ENCODE assay signal across 8 cellular contexts in the genomic region with DNA sequence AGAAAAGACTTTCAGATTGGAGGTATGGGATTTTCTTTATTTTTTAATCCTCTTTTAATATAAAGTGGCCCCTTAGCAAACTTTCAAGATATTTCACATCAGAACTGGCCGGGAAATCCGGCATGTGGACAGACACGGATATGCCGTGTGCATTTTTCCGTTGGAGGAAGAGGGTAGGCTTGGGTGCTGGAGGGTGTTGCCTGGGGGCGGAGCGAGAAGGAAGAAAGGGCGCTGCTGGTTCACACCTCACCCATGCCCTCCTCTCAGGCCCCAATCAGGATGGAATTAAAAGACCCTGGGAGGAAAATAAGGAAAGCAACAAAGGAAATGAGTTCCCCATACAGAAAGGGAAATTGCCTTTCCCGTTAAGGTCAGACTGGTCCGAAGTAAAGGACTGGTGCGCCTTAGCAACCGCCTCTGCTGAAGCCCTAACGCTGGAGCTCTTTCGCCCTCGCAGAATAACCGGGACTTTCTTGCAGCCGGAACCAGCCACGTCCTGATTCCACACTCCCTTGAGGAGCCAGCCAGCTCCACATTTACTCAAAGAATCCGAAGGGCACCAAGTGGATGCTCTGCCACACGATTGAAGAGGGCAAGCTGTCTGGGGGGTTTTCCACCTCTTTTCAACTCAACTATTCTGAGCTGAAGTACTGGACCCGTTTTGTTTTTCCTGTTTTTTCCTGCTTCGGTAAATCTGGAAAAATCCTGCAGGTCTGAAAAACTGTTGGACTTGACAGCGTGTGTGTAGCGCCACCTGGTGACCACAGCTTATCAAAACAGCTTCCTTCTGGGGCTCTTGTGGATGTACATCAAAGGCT. TPM values are rescaled to one million over a fixed set of nuclear protein-coding genes. Genes with fewer than 3 reads are reported as not detected.
DNase-seq lines count a peak whose midpoint lies in the region; ATAC-seq and TF ChIP-seq lines count a peak whose summit lies in the region.

No MANE protein-coding gene starts in this region.

- H3K36me3 ChIP-seq in HCT116 (ENCODE audit: control insufficient read depth in 1 of 2, insufficient read depth in 2 of 2, low read length in 2 of 2): no peaks in the 10 kb centered on the region

- no peak overlapping the region for H3K9ac ChIP-seq in HCT116 (ENCODE audit: low read length)

- no peak for TF ChIP-seq POLR2A in HCT116 (IDR thresholded peaks at IDR 0.05; ENCODE audit: borderline replicate concordance, extremely low read depth, insufficient read depth, insufficient read length)

- peak overlapping the region; percentile 47 for H3K27ac ChIP-seq in C4-2B
- H3K27ac ChIP-seq in HCT116 (ENCODE audit: low read depth, low read length): no peak overlapping the region
- H3K27ac ChIP-seq in cingulate gyrus (ENCODE audit: low read depth, low read length): peak overlapping the region; percentile 87

- no peaks in the 10 kb centered on the region for H4K20me1 ChIP-seq in HCT116 (ENCODE audit: insufficient read depth)

- RAD21 ChIA-PET in HCT116 (lab: Charles Lee; ENCODE audit: low non-redundant PET in 1 of 2, low total read pairs in 2 of 2, uncharacterized antibody in 2 of 2, unreplicated experiment in 2 of 2): interaction anchor here (0.6 to 2.0 kb wide), 13 partner anchors 18 to 1262 kb away, joined by 3 to 8 read pairs (median 4); a partner anchor contains a TSS

- H3K9me2 ChIP-seq in HCT116 (ENCODE audit: insufficient read depth): no peaks in the 10 kb centered on the region

- no TSS peak for BruUV-seq in HCT116 (replicated peaks; lab: Mats Ljungman, UMichigan)

- intact Hi-C loops in HCT116 (cut with micrococcal nuclease): loop anchor here (1.0 to 10.0 kb wide), 5 partner anchors 298 to 1262 kb away; no protein-coding TSS in a partner anchor

- peak overlapping the region; percentile 11 to 13; a peak in 2 of 4 replicates for H3K4me3 ChIP-seq in HCT116 (replicated peaks in 1 of 2; ENCODE audit: low read depth in 1 of 2, low read length in 2 of 2)

- peak; percentile 95 for TF ChIP-seq RAD21 in HCT116 (IDR thresholded peaks at IDR 0.05; ENCODE audit: low read depth)

- H3K4me1 ChIP-seq in HCT116 (ENCODE audit: control insufficient read depth in 1 of 2, insufficient read depth in 2 of 2, low read length in 2 of 2): peaks cover 0 to 6% of the 10 kb centered on the region in 2 experiments; a peak in 2 of 4 replicates

- CTCF ChIA-PET in HCT116 (lab: Charles Lee): interaction anchor here (0.8 to 3.6 kb wide), 12 partner anchors 9 to 1262 kb away, joined by 3 to 88 read pairs (median 5); a partner anchor contains a TSS

- peak; percentile 86 for ATAC-seq in HCT116
- no peak for ATAC-seq in HG03354 (IDR thresholded peaks at IDR 0.05; ENCODE audit: poor library complexity, severe bottlenecking, unreplicated experiment)

- POLR2A ChIA-PET in HCT116 (lab: Charles Lee): interaction anchor here (1.8 kb wide), 1 partner anchor 453 kb away, joined by 8 read pairs; no protein-coding TSS in a partner anchor

- no peaks in the 10 kb centered on the region for H3K27me3 ChIP-seq in HCT116 (ENCODE audit: insufficient read depth, low read length)

- peak; percentile 93 for TF ChIP-seq CTCF in C4-2B (conservative IDR thresholded peaks at IDR 0.05)
- peak; percentile 81 to 91 (median 81) for TF ChIP-seq CTCF in HCT116 (IDR thresholded peaks at IDR 0.05 in 2 of 3, conservative IDR thresholded peaks at IDR 0.05 in 1 of 3; ENCODE audit: borderline replicate concordance in 1 of 3, insufficient read depth in 1 of 3, low read depth in 2 of 3, low read length in 2 of 3)

- H3K79me2 ChIP-seq in HCT116 (ENCODE audit: insufficient read depth, low read length): no peaks in the 10 kb centered on the region

- DNase-seq in HCT116 (ENCODE audit: low read depth, low spot score): peak; percentile 83
- DNase-seq in NCI-H2227 (lab: John Stamatoyannopoulos, UW; ENCODE audit: unreplicated experiment): peak; percentile 77
- DNase-seq in activated CD4-positive, alpha-beta T cell treated with anti-CD3 and anti-CD28 coated beads for 24 hours (ENCODE audit: low read depth in 2 of 2): peak; percentile 59 to 63
- DNase-seq in kidney glomerular epithelial cell (lab: John Stamatoyannopoulos, UW): peak; percentile 81
- peak; percentile 40 to 65 (median 61) for DNase-seq in stimulated activated CD4-positive, alpha-beta T cell treated with anti-CD3 and anti-CD28 coated beads, Interleukin-12 subunit alpha, Interleukin-12 subunit beta, amount 100 ng/mL, for 48 hours (ENCODE audit: low read depth in 2 of 3, low spot score in 1 of 3)

- H3K4me2 ChIP-seq in HCT116 (ENCODE audit: low read length): peak overlapping the region; percentile 68

- H3K9me3 ChIP-seq in HCT116 (ENCODE audit: control insufficient read depth in 1 of 2, insufficient read depth in 1 of 2, low read depth in 1 of 2, low read length in 2 of 2): no peaks in the 10 kb centered on the region

- H2AFZ ChIP-seq in HCT116 (ENCODE audit: low read depth, low read length, poor library complexity, severe bottlenecking): peak overlapping the region; percentile 96

TF ChIP-seq in HCT116, 20 proteins besides CTCF, POLR2A, EP300 and RAD21:
- TF ChIP-seq TCF7L2 (IDR thresholded peaks at IDR 0.05; ENCODE audit: borderline replicate concordance, extremely low read depth, insufficient read depth, insufficient read length): peak; percentile 97
- TF ChIP-seq, protein P1, sequence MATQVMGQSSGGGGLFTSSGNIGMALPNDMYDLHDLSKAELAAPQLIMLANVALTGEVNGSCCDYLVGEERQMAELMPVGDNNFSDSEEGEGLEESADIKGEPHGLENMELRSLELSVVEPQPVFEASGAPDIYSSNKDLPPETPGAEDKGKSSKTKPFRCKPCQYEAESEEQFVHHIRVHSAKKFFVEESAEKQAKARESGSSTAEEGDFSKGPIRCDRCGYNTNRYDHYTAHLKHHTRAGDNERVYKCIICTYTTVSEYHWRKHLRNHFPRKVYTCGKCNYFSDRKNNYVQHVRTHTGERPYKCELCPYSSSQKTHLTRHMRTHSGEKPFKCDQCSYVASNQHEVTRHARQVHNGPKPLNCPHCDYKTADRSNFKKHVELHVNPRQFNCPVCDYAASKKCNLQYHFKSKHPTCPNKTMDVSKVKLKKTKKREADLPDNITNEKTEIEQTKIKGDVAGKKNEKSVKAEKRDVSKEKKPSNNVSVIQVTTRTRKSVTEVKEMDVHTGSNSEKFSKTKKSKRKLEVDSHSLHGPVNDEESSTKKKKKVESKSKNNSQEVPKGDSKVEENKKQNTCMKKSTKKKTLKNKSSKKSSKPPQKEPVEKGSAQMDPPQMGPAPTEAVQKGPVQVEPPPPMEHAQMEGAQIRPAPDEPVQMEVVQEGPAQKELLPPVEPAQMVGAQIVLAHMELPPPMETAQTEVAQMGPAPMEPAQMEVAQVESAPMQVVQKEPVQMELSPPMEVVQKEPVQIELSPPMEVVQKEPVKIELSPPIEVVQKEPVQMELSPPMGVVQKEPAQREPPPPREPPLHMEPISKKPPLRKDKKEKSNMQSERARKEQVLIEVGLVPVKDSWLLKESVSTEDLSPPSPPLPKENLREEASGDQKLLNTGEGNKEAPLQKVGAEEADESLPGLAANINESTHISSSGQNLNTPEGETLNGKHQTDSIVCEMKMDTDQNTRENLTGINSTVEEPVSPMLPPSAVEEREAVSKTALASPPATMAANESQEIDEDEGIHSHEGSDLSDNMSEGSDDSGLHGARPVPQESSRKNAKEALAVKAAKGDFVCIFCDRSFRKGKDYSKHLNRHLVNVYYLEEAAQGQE (IDR thresholded peaks at IDR 0.05; ENCODE audit: low read depth): no peak

RNA-seq across cellular contexts. Expression of a gene that starts 37.8 kb away (rescaled TPM):
- 0.30 TPM for total RNA-seq in HCT116 (2021; ENCODE audit: unreplicated experiment)
- polyA plus RNA-seq in HCT116 (2012): 0.03 and 0.10 TPM in 2 replicates
